Comparison of ENCODE assay signal across 15 cellular contexts in genomic region chr17:81681672-81682071, GRCh38. TPM values are rescaled to one million over a fixed set of nuclear protein-coding genes. Genes with fewer than 3 reads are reported as not detected.
DNase-seq lines count a peak whose midpoint lies in the region; ATAC-seq and TF ChIP-seq lines count a peak whose summit lies in the region.
"Had no signal": no experiment of that assay in that cellular context is flagged by ENCODE, and none has a peak within 500 bp of the region (broad histone marks: within the 10 kb centered on the region; RNA-seq: fewer than 3 reads in every experiment).

No MANE protein-coding gene starts in this region.

- no peaks in the 10 kb centered on the region for H3K9me3 Mint-ChIP-seq in Caco-2 (ENCODE audit: unreplicated experiment)
- no peaks in the 10 kb centered on the region for H3K9me3 Mint-ChIP-seq in activated T-helper 17 cell treated with anti-CD3 and anti-CD28 coated beads, Interleukin-2, amount 50 U/mL, for 72 hours
- peaks cover 0 to 2% (median 0%) of the 10 kb centered on the region in 9 donors for H3K9me3 Mint-ChIP-seq in naive thymus-derived CD8-positive, alpha-beta T cell
- H3K9me3 Mint-ChIP-seq: stimulated activated naive CD8-positive, alpha-beta T cell treated with anti-CD3 and anti-CD28 coated beads, Interleukin-15, Interleukin-2, amounts not matched to agents 100 ng/mL and 50 ng/mL, for 24 hours had no signal

- POLR2A ChIA-PET in Caco-2 (lab: Charles Lee) = no interaction called here
- POLR2A ChIA-PET in naive thymus-derived CD8-positive, alpha-beta T cell (lab: Charles Lee) = interaction anchor here (1.0 to 5.6 kb wide), 8 partner anchors 8 to 390 kb away, joined by 3 to 80 read pairs (median 7); partner anchors contain the start of genes CCDC137, FAAP100, OXLD1 and SLC25A10

- no peak for DNase-seq in Caco-2
- DNase-seq in MG63 = peak; percentile 68
- no peak for DNase-seq in naive thymus-derived CD8-positive, alpha-beta T cell
- DNase-seq in effector memory CD4-positive, alpha-beta T cell = no peak
- no peak for DNase-seq in NCI-H2029 treated with DMSO at 0.1 percent for 48 hours (lab: John Stamatoyannopoulos, UW)
- DNase-seq in mesenteric fat pad (ENCODE audit: low spot score) = no peak
- DNase-seq: foreskin keratinocyte; left cardiac atrium; NCI-H1436; ovary; PC-9; stimulated activated CD4-positive, alpha-beta T cell treated with anti-CD3 and anti-CD28 coated beads, Interleukin-1b, Interleukin-23, amount 100 ng/mL, for 48 hours had no signal

- intact Hi-C loops in Caco-2 (cut with micrococcal nuclease; ENCODE audit: unreplicated experiment) = no loop called here

- ATAC-seq in activated T-helper 17 cell treated with anti-CD3 and anti-CD28 coated beads, Interleukin-2, amount 50 U/mL, for 72 hours (replicated peaks) = no peak
- ATAC-seq in naive thymus-derived CD8-positive, alpha-beta T cell = no peak
- ATAC-seq: foreskin keratinocyte, left cardiac atrium had no signal

- CTCF ChIA-PET in Caco-2 (lab: Charles Lee) = no interaction called here

- 0 out of 2 replicates have a peak, but pooled peaks cover 10% of the 10 kb centered on the region for H3K4me1 ChIP-seq in Caco-2
- H3K4me1 ChIP-seq in effector memory CD4-positive, alpha-beta T cell (ENCODE audit: control insufficient read depth, insufficient read depth, low read length, poor library complexity, severe bottlenecking) = peaks cover 20% of the 10 kb centered on the region

- H3K27ac ChIP-seq in effector memory CD4-positive, alpha-beta T cell (ENCODE audit: insufficient read depth, low read length, poor library complexity, severe bottlenecking) = no peak overlapping the region
- H3K27ac ChIP-seq: coronary artery, foreskin keratinocyte, ovary, PC-9 had no signal

- H3K4me1 Mint-ChIP-seq in Caco-2 (ENCODE audit: low read depth, unreplicated experiment) = no peaks in the 10 kb centered on the region
- peaks cover 4% of the 10 kb centered on the region for H3K4me1 Mint-ChIP-seq in activated T-helper 17 cell treated with anti-CD3 and anti-CD28 coated beads, Interleukin-2, amount 50 U/mL, for 72 hours
- peaks cover 9 to 43% (median 27%) of the 10 kb centered on the region in 4 donors for H3K4me1 Mint-ChIP-seq in naive thymus-derived CD8-positive, alpha-beta T cell

- no peaks in the 10 kb centered on the region for H3K27me3 ChIP-seq in Caco-2 (replicated peaks; ENCODE audit: control insufficient read depth, insufficient read depth, low read length)
- no peaks in the 10 kb centered on the region for H3K27me3 ChIP-seq in MG63
- no peaks in the 10 kb centered on the region for H3K27me3 ChIP-seq in effector memory CD4-positive, alpha-beta T cell (replicated peaks; ENCODE audit: control insufficient read depth, insufficient read depth, low read length, poor library complexity, severe bottlenecking)
- H3K27me3 ChIP-seq: foreskin keratinocyte, ovary had no signal

- no peak overlapping the region for H3K4me3 ChIP-seq in Caco-2 (ENCODE audit: low read depth, low read length)
- no peak overlapping the region; the same call in 1 of the 2 replicates for H3K4me3 ChIP-seq in MG63
- H3K4me3 ChIP-seq in effector memory CD4-positive, alpha-beta T cell (ENCODE audit: insufficient read depth, low read depth, low read length, poor library complexity, severe bottlenecking) = no peak overlapping the region
- H3K4me3 ChIP-seq: ovary had no signal

- H3K9me3 ChIP-seq in Caco-2 = no peaks in the 10 kb centered on the region
- H3K9me3 ChIP-seq in MG63 = no peaks in the 10 kb centered on the region
- no peaks in the 10 kb centered on the region for H3K9me3 ChIP-seq in effector memory CD4-positive, alpha-beta T cell (ENCODE audit: control insufficient read depth, low read length)
- H3K9me3 ChIP-seq: ovary had no signal

- peak overlapping the region; percentile 97 for H3K4me3 Mint-ChIP-seq in Caco-2 (ENCODE audit: unreplicated experiment)
- H3K4me3 Mint-ChIP-seq in activated T-helper 17 cell treated with anti-CD3 and anti-CD28 coated beads, Interleukin-2, amount 50 U/mL, for 72 hours = peak overlapping the region; percentile 20
- peak overlapping the region in 7 of 10 donors; percentile 4 to 48 (median 11) for H3K4me3 Mint-ChIP-seq in naive thymus-derived CD8-positive, alpha-beta T cell

- no peaks in the 10 kb centered on the region for H3K27me3 Mint-ChIP-seq in Caco-2 (ENCODE audit: insufficient read depth, unreplicated experiment)
- no peaks in the 10 kb centered on the region for H3K27me3 Mint-ChIP-seq in activated T-helper 17 cell treated with anti-CD3 and anti-CD28 coated beads, Interleukin-2, amount 50 U/mL, for 72 hours
- H3K27me3 Mint-ChIP-seq in naive thymus-derived CD8-positive, alpha-beta T cell = no peaks in the 10 kb centered on the region
- H3K27me3 Mint-ChIP-seq: stimulated activated naive CD8-positive, alpha-beta T cell treated with anti-CD3 and anti-CD28 coated beads, Interleukin-15, Interleukin-2, amounts not matched to agents 100 ng/mL and 50 ng/mL, for 24 hours had no signal

- no TSS peak for BruUV-seq in Caco-2 (replicated peaks; lab: Mats Ljungman, UMichigan)

- TF ChIP-seq CTCF in Caco-2 (IDR thresholded peaks at IDR 0.05; ENCODE audit: insufficient read depth in 1 of 2, low read depth in 1 of 2, low read length in 1 of 2, severe bottlenecking in 1 of 2, unreplicated experiment in 1 of 2) = no peak

- H3K36me3 ChIP-seq in Caco-2 (ENCODE audit: control insufficient read depth, insufficient read depth, low read length) (no peaks in the 10 kb centered on the region; the same call in none of the 2 replicates), MG63 (peaks cover 46% of the 10 kb centered on the region)
- H3K36me3 ChIP-seq in effector memory CD4-positive, alpha-beta T cell (ENCODE audit: control insufficient read depth, insufficient read depth, low read length) = peaks cover 6% of the 10 kb centered on the region
- H3K36me3 ChIP-seq: ovary had no signal

- no peak overlapping the region for H3K27ac Mint-ChIP-seq in Caco-2 (ENCODE audit: unreplicated experiment)
- no peak overlapping the region for H3K27ac Mint-ChIP-seq in activated T-helper 17 cell treated with anti-CD3 and anti-CD28 coated beads, Interleukin-2, amount 50 U/mL, for 72 hours
- peak overlapping the region in 2 of 10 donors; percentile 34 to 40 for H3K27ac Mint-ChIP-seq in naive thymus-derived CD8-positive, alpha-beta T cell
- H3K27ac Mint-ChIP-seq: stimulated activated naive CD8-positive, alpha-beta T cell treated with anti-CD3 and anti-CD28 coated beads, Interleukin-15, Interleukin-2, amounts not matched to agents 100 ng/mL and 50 ng/mL, for 24 hours had no signal

- H3K36me3 Mint-ChIP-seq in Caco-2 (ENCODE audit: insufficient read depth, unreplicated experiment) = peaks cover 38% of the 10 kb centered on the region
- peaks cover 36% of the 10 kb centered on the region for H3K36me3 Mint-ChIP-seq in activated T-helper 17 cell treated with anti-CD3 and anti-CD28 coated beads, Interleukin-2, amount 50 U/mL, for 72 hours (ENCODE audit: low read depth)
- peaks cover 0 to 11% (median 0%) of the 10 kb centered on the region in 3 donors for H3K36me3 Mint-ChIP-seq in naive thymus-derived CD8-positive, alpha-beta T cell

RNA-seq across cellular contexts. Expression of gene ARL16, which starts 1.9 kb away (rescaled TPM):
- total RNA-seq in Caco-2 (2022) (45.1 and 49.8 TPM in 2 replicates), mesenteric fat pad (25.0 TPM)
- 35.0 and 47.8 TPM in 2 replicates for total RNA-seq in MG63 (2014; rRNA removed; shearing (Covaris generic); ENCODE audit: low replicate concordance)
- 10 to 100 TPM; 12.6 to 20.9 TPM for total RNA-seq in activated T-helper 17 cell treated with anti-CD3 and anti-CD28 coated beads, Interleukin-2, amount 50 U/mL, for 72 hours
- total RNA-seq in naive thymus-derived CD8-positive, alpha-beta T cell = 10 to 100 TPM; 23.4 to 26.8 TPM
- polyA plus RNA-seq in naive thymus-derived CD8-positive, alpha-beta T cell = 10 to 100 TPM; 26.0 to 39.3 (median 32.9) TPM

RNA-seq across cellular contexts. Expression of gene HGS, which starts 2.1 kb away (rescaled TPM):
- total RNA-seq in Caco-2 (2022) = 176 and 178 TPM in 2 replicates
- 102 and 116 TPM in 2 replicates for total RNA-seq in MG63 (2014; rRNA removed; shearing (Covaris generic); ENCODE audit: low replicate concordance)
- 100 to 1,000 TPM; 118 to 130 TPM for total RNA-seq in activated T-helper 17 cell treated with anti-CD3 and anti-CD28 coated beads, Interleukin-2, amount 50 U/mL, for 72 hours
- total RNA-seq in naive thymus-derived CD8-positive, alpha-beta T cell = 100 to 1,000 TPM; 151 to 154 TPM
- 10 to 100 TPM; 15.4 to 31.1 (median 21.7) TPM for polyA plus RNA-seq in naive thymus-derived CD8-positive, alpha-beta T cell
- total RNA-seq in mesenteric fat pad = 109 TPM

RNA-seq across cellular contexts. Expression of gene CCDC137, which starts 15.1 kb away (rescaled TPM):
- total RNA-seq in Caco-2 (2022) (49.0 and 50.5 TPM in 2 replicates), mesenteric fat pad (11.9 TPM)
- total RNA-seq in MG63 (2014; rRNA removed; shearing (Covaris generic); ENCODE audit: low replicate concordance) = 55.2 and 133 TPM in 2 replicates
- 10 to 100 TPM; 29.6 to 48.6 TPM for total RNA-seq in activated T-helper 17 cell treated with anti-CD3 and anti-CD28 coated beads, Interleukin-2, amount 50 U/mL, for 72 hours
- 10 to 100 TPM; 23.5 to 30.2 TPM for total RNA-seq in naive thymus-derived CD8-positive, alpha-beta T cell
- polyA plus RNA-seq in naive thymus-derived CD8-positive, alpha-beta T cell = 10 to 100 TPM; 11.0 to 23.9 (median 11.1) TPM

RNA-seq across cellular contexts. Expression of gene OXLD1, which starts 15.3 kb away (rescaled TPM):
- total RNA-seq in Caco-2 (2022) (32.4 and 37.0 TPM in 2 replicates), mesenteric fat pad (27.5 TPM)
- 61.1 and 64.7 TPM in 2 replicates for total RNA-seq in MG63 (2014; rRNA removed; shearing (Covaris generic); ENCODE audit: low replicate concordance)
- total RNA-seq in activated T-helper 17 cell treated with anti-CD3 and anti-CD28 coated beads, Interleukin-2, amount 50 U/mL, for 72 hours = 10 to 100 TPM; 18.4 to 40.3 TPM
- total RNA-seq in naive thymus-derived CD8-positive, alpha-beta T cell = 10 to 100 TPM; 69.4 to 71.7 TPM
- polyA plus RNA-seq in naive thymus-derived CD8-positive, alpha-beta T cell = 100 to 1,000 TPM in 1 of 3 donors, 10 to 100 TPM in 2; 67.6 to 110 (median 98.3) TPM

RNA-seq across cellular contexts. Expression of gene MRPL12, which starts 21.5 kb away (rescaled TPM):
- total RNA-seq in Caco-2 (2022) (164 and 176 TPM in 2 replicates), mesenteric fat pad (60.7 TPM)
- 146 and 225 TPM in 2 replicates for total RNA-seq in MG63 (2014; rRNA removed; shearing (Covaris generic); ENCODE audit: low replicate concordance)
- total RNA-seq in activated T-helper 17 cell treated with anti-CD3 and anti-CD28 coated beads, Interleukin-2, amount 50 U/mL, for 72 hours = 100 to 1,000 TPM in 1 of 2 donors, 10 to 100 TPM in 1; 50.7 to 108 TPM
- 10 to 100 TPM; 23.8 to 25.9 TPM for total RNA-seq in naive thymus-derived CD8-positive, alpha-beta T cell
- polyA plus RNA-seq in naive thymus-derived CD8-positive, alpha-beta T cell = 10 to 100 TPM; 48.0 to 60.2 (median 48.0) TPM

Comparison
In these comparisons a context has a peak if more than half of its experiments do, and no peak if none do; other contexts are left out.
1. H3K4me3 Mint-ChIP-seq: peak in every context shown above with its lines; median percentile 97 in Caco-2; 20 in activated T-helper 17 cell treated with anti-CD3 and anti-CD28 coated beads, Interleukin-2, amount 50 U/mL, for 72 hours; 11 in naive thymus-derived CD8-positive, alpha-beta T cell.